ENCODE assay signal across 8 cellular contexts in the genomic region with DNA sequence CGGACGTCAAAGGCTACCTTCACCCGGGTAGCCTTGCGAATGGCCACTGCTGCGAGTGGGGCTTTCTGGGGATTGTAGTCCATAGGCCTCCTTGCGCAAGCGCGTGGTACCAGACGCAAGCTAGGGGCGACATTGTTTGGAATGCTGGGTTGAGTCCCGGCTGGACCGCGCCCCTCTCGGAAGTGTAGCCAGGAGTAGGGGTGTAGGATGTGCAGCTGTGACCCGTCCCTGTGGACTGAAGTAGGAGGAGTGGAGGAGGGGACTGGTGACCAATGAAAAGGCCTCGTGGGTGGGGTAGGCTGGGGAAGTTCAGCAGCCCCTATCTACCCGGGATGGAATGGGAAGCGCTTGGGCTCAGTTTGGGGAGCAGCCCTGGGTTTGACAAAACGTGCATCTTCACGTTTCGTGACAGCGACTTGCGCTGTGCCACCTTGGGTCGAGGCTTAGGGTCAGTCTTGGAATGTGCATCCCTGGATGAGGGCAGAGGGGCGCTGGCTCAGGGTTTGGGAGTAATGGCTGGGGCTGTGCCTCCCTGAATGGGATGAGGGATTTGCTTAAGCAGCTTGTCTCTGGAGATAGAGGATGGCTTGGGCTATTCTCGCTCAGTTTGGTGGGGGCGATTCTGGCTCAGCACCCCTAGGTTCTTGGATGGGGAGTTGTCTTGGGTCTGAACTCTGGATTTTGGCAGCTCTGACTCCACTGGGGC.
A peak's percentile ranks its signal among the peaks of the same experiment; 100 is the strongest.
DNase-seq lines count a peak whose midpoint lies in the region; FAIRE-seq and TF ChIP-seq lines count a peak whose summit lies in the region.
"Not testable (repeated sequence)": the region's sequence is repeated elsewhere in the genome, so short reads cannot be mapped to it uniquely, and the experiment has no call there.

No MANE protein-coding gene starts in this region.

- H2BK120ac ChIP-seq in mesendoderm (ENCODE audit: low read depth, low read length) = not testable (repeated sequence)

- H3K4me2 ChIP-seq in hepatocyte = peak overlapping the region; percentile 78
- H3K4me2 ChIP-seq in mesendoderm (ENCODE audit: low read length) = peak overlapping the region; percentile 74

- H2BK5ac ChIP-seq in mesendoderm (ENCODE audit: low read length) = not testable (repeated sequence)

- not testable (repeated sequence) for H3K9me3 ChIP-seq in hepatocyte (ENCODE audit: low read depth)

- TF ChIP-seq CTCF in epithelial cell of esophagus (IDR thresholded peaks at IDR 0.05; ENCODE audit: insufficient read depth, low read depth, low read length, missing control alignments) = not testable (repeated sequence)
- TF ChIP-seq CTCF in hepatocyte (IDR thresholded peaks at IDR 0.05; ENCODE audit: poor library complexity) = peak; percentile 14

- FAIRE-seq in urothelium cell line (lab: Jason Lieb, UNC) = peak; percentile 59

- not testable (repeated sequence) for H3K4ac ChIP-seq in mesendoderm (ENCODE audit: low read depth, low read length)

- not testable (repeated sequence) for H4K20me1 ChIP-seq in hepatocyte (ENCODE audit: insufficient read depth, poor library complexity, severe bottlenecking)

- not testable (repeated sequence) for H3K18ac ChIP-seq in mesendoderm (ENCODE audit: low read length)

- H3K9ac ChIP-seq in mesendoderm (ENCODE audit: low read length) = peak overlapping the region; percentile 72
- H3K9ac ChIP-seq in rectal smooth muscle tissue (ENCODE audit: low read length) = not testable (repeated sequence)

- WGBS in hepatocyte (ENCODE audit: low lambda C conversion rate, missing lambda C conversion rate) = 3% methylated on average over 27 of the region's 27 CpGs
- WGBS in mesendoderm (ENCODE audit: extremely low coverage, insufficient coverage, low lambda C conversion rate) = no CpG with 5 or more reads among the region's 27 CpGs

- peak; percentile 91 for DNase-seq in ELF-1 (ENCODE audit: low read depth, low spot score)
- DNase-seq in NCI-H2029 treated with DMSO at 0.1 percent for 48 hours (lab: John Stamatoyannopoulos, UW) = peak; percentile 17
- DNase-seq in amygdala (lab: John Stamatoyannopoulos, UW) = peak; percentile 26 to 90 (median 76)
- peak; percentile 50 for DNase-seq in epithelial cell of esophagus (ENCODE audit: low read depth)
- peak; percentile 87 for DNase-seq in hepatocyte (ENCODE audit: low spot score)
- DNase-seq in mesendoderm = peak; percentile 96
- peak; percentile 22 for DNase-seq in urothelium cell line (ENCODE audit: low spot score)

- peak overlapping the region; percentile 93 for H2AFZ ChIP-seq in hepatocyte

- peak overlapping the region; percentile 30 for H3K4me3 ChIP-seq in epithelial cell of esophagus (ENCODE audit: low read length)
- H3K4me3 ChIP-seq in hepatocyte = peak overlapping the region; percentile 32
- peak overlapping the region; percentile 35 for H3K4me3 ChIP-seq in mesendoderm (ENCODE audit: low read length)
- H3K4me3 ChIP-seq in rectal smooth muscle tissue (ENCODE audit: low read length) = peak overlapping the region; percentile 47

- H3K9me2 ChIP-seq in hepatocyte (replicated peaks; ENCODE audit: insufficient read depth) = not testable (repeated sequence)

- H4K5ac ChIP-seq in mesendoderm (ENCODE audit: low read length) = not testable (repeated sequence)

- H3K56ac ChIP-seq in mesendoderm (ENCODE audit: low read length) = peak overlapping the region; percentile 80

- H2BK15ac ChIP-seq in mesendoderm (replicated peaks; ENCODE audit: low read depth) = not testable (repeated sequence)

- not testable (repeated sequence) for H3K27me3 ChIP-seq in hepatocyte; mesendoderm (ENCODE audit: insufficient read depth, low read length, poor library complexity); rectal smooth muscle tissue (ENCODE audit: control insufficient read depth, insufficient read depth, low read length)

- not testable (repeated sequence) for H3K79me1 ChIP-seq in mesendoderm (ENCODE audit: low read length)

- H4K8ac ChIP-seq in mesendoderm (ENCODE audit: low read depth, low read length) = not testable (repeated sequence)

- not testable (repeated sequence) for H3K23ac ChIP-seq in mesendoderm (ENCODE audit: low read length)

- H3K79me2 ChIP-seq in hepatocyte; mesendoderm (ENCODE audit: control insufficient read depth, insufficient read depth, low read length): not testable (repeated sequence)

- not testable (repeated sequence) for H3K4me1 ChIP-seq in hepatocyte (ENCODE audit: insufficient read depth); mesendoderm (ENCODE audit: control insufficient read depth, low read depth, low read length); rectal smooth muscle tissue (ENCODE audit: control insufficient read depth, insufficient read depth, low read length)

- not testable (repeated sequence) for H3K27ac ChIP-seq in hepatocyte; mesendoderm (ENCODE audit: low read depth, low read length); rectal smooth muscle tissue (ENCODE audit: low read depth, low read length)

- not testable (repeated sequence) for H2AK5ac ChIP-seq in mesendoderm (ENCODE audit: low read length)

- H3K36me3 ChIP-seq in hepatocyte (replicated peaks; ENCODE audit: insufficient read depth, low read depth); mesendoderm (ENCODE audit: control insufficient read depth, insufficient read depth, low read length); rectal smooth muscle tissue (ENCODE audit: control insufficient read depth, insufficient read depth, low read length): not testable (repeated sequence)

Comparison
In these comparisons a context has a peak if more than half of its experiments do, and no peak if none do; other contexts are left out.
1. DNase-seq: peak in every context shown above with its lines; median percentile 96 in mesendoderm; 91 in ELF-1; 87 in hepatocyte; 76 in amygdala; 50 in epithelial cell of esophagus; 22 in urothelium cell line; 17 in NCI-H2029 treated with DMSO at 0.1 percent for 48 hours.